17 cellular contexts compared by ENCODE assay signal in genomic region chr18:59954746-59955145, GRCh38. TPM values are rescaled to one million over a fixed set of nuclear protein-coding genes. Genes with fewer than 3 reads are reported as not detected.
DNase-seq lines count a peak whose midpoint lies in the region; ATAC-seq, FAIRE-seq and TF ChIP-seq lines count a peak whose summit lies in the region.
"Had no signal": no experiment of that assay in that cellular context is flagged by ENCODE, and none has a peak within 500 bp of the region (broad histone marks: within the 10 kb centered on the region; RNA-seq: fewer than 3 reads in every experiment).

No MANE protein-coding gene starts in this region.

- H3K79me2 ChIP-seq in HepG2 (ENCODE audit: insufficient read depth, low read length): no peaks in the 10 kb centered on the region

- peak; percentile 15 for DNase-seq in HepG2 (ENCODE audit: low spot score)
- no peak for DNase-seq in right lobe of liver
- peak; percentile 70 for DNase-seq in RCC 7860 (ENCODE audit: low spot score)
- peak; percentile 36 for DNase-seq in fibroblast of gingiva (ENCODE audit: low read depth)
- DNase-seq in occipital lobe (lab: John Stamatoyannopoulos, UW): no peak
- no peak for DNase-seq in NCI-H345 treated with DMSO at 0.1 percent for 48 hours (lab: John Stamatoyannopoulos, UW; ENCODE audit: unreplicated experiment)
- DNase-seq: activated CD4-positive, alpha-beta T cell treated with anti-CD3 and anti-CD28 coated beads, Interleukin-2, amount 50 U/mL, for 4 hours; DMS153; NCI-H2227 treated with DMSO at 0.1 percent for 48 hours; OCI-M1; spleen; testis had no signal

- no peak for TF ChIP-seq RAD21 in HepG2 (CRISPR knock-in tag; IDR thresholded peaks at IDR 0.05)

- POLR2A ChIA-PET in HepG2 (lab: Yijun Ruan, JAX): no interaction called here

- CTCF ChIA-PET in HepG2 (lab: Yijun Ruan, JAX; ENCODE audit: low intra/inter-chr PET ratio, low total read pairs): no interaction called here

- ATAC-seq in HepG2 (no peak), right lobe of liver (no peak), HG02870 (IDR thresholded peaks at IDR 0.05; ENCODE audit: unreplicated experiment) (no peak), HG03565 (IDR thresholded peaks at IDR 0.05; ENCODE audit: unreplicated experiment) (no peak)
- ATAC-seq: activated T-helper 17 cell treated with anti-CD3 and anti-CD28 coated beads, Interleukin-2, amount 50 U/mL, for 72 hours had no signal

- H3K27ac ChIP-seq in HepG2 (ENCODE audit: extremely low read length, insufficient read depth, low read length) (no peak overlapping the region), right lobe of liver (no peak overlapping the region)
- H3K27ac ChIP-seq: neural progenitor cell, spleen, testis had no signal

- TF ChIP-seq CTCF in HepG2 (CRISPR knock-in tag; IDR thresholded peaks at IDR 0.05) (no peak), right lobe of liver (IDR thresholded peaks at IDR 0.05) (no peak)

- H3K4me3 ChIP-seq in HepG2 (replicated peaks in 1 of 3; ENCODE audit: insufficient read depth in 1 of 3, low read depth in 2 of 3, low read length in 3 of 3) (no peak overlapping the region), right lobe of liver (no peak overlapping the region)
- H3K4me3 ChIP-seq: neural progenitor cell, spleen, testis had no signal

- H3K9me3 ChIP-seq in HepG2 (ENCODE audit: low read length) (no peaks in the 10 kb centered on the region), right lobe of liver (no peaks in the 10 kb centered on the region)
- H3K9me3 ChIP-seq: spleen, testis had no signal

- H2AFZ ChIP-seq in HepG2 (ENCODE audit: low read length): no peak overlapping the region
- H2AFZ ChIP-seq: neural progenitor cell had no signal

- intact Hi-C loops in HepG2 (cut with micrococcal nuclease; ENCODE audit: unreplicated experiment): no loop called here
- intact Hi-C loops in right lobe of liver (cut with DNase I): no loop called here

- no peak for TF ChIP-seq POLR2A in HepG2 (IDR thresholded peaks at IDR 0.05; ENCODE audit: insufficient read depth in 1 of 2, low read depth in 2 of 2, low read length in 2 of 2)
- TF ChIP-seq POLR2A in right lobe of liver (IDR thresholded peaks at IDR 0.05): no peak

- no TSS peak for BruUV-seq in HepG2 (replicated peaks; lab: Mats Ljungman, UMichigan)

- H3K36me3 ChIP-seq in HepG2 (replicated peaks in 1 of 2; ENCODE audit: control insufficient read depth in 1 of 2, insufficient read depth in 2 of 2, low read length in 2 of 2) (no peaks in the 10 kb centered on the region), right lobe of liver (no peaks in the 10 kb centered on the region)
- H3K36me3 ChIP-seq: neural progenitor cell, spleen had no signal

- in situ Hi-C loops in HepG2 (cut with HindIII; ENCODE audit: extremely low pct_ligation_motif_present, low pct_unique_long_range_greater_than_20kb): no loop called here

- H3K27me3 ChIP-seq in HepG2 (ENCODE audit: control insufficient read depth in 1 of 2, insufficient read depth in 2 of 2, low read length in 2 of 2): no peaks in the 10 kb centered on the region
- no peaks in the 10 kb centered on the region for H3K27me3 ChIP-seq in right lobe of liver
- H3K27me3 ChIP-seq: neural progenitor cell, spleen, testis had no signal

- H3K4me2 ChIP-seq in HepG2 (ENCODE audit: low read depth, low read length): no peak overlapping the region
- H3K4me2 ChIP-seq: neural progenitor cell had no signal

- no peaks in the 10 kb centered on the region for H3K4me1 ChIP-seq in HepG2 (ENCODE audit: insufficient read depth, low read length)
- no peaks in the 10 kb centered on the region for H3K4me1 ChIP-seq in right lobe of liver
- H3K4me1 ChIP-seq: neural progenitor cell, testis had no signal

- FAIRE-seq in HepG2 (lab: Jason Lieb, UNC) (no peak), RCC 7860 (lab: Jason Lieb, UNC) (peak; percentile 43)
- FAIRE-seq: A204.1 had no signal

- H3K9ac ChIP-seq in HepG2 (ENCODE audit: insufficient read depth, low read depth, low read length): no peak overlapping the region
- H3K9ac ChIP-seq: neural progenitor cell had no signal

- H4K20me1 ChIP-seq in HepG2 (ENCODE audit: insufficient read depth, low read length): no peaks in the 10 kb centered on the region

- TF ChIP-seq EP300 in HepG2 (IDR thresholded peaks at IDR 0.05; ENCODE audit: low read depth in 2 of 2, low read length in 2 of 2) (no peak), HepG2 (CRISPR knock-in tag; IDR thresholded peaks at IDR 0.05; ENCODE audit: borderline replicate concordance) (no peak)

- 0% methylated on average over 2 of the region's 2 CpGs for WGBS in HepG2 (ENCODE audit: low lambda C conversion rate)
- 69% methylated on average over 2 of the region's 2 CpGs for WGBS in right lobe of liver (ENCODE audit: insufficient coverage, low coverage, low lambda C conversion rate, missing lambda C conversion rate)

TF ChIP-seq in HepG2, 621 proteins besides CTCF, POLR2A, EP300 and RAD21:
- no peak for TF ChIP-seq ZNF138 (CRISPR knock-in tag; IDR thresholded peaks at IDR 0.05; ENCODE audit: low read depth)
- no peak for TF ChIP-seq MBNL3 (CRISPR knock-in tag; conservative IDR thresholded peaks at IDR 0.05)
- TF ChIP-seq ZFP36 (IDR thresholded peaks at IDR 0.05; ENCODE audit: borderline replicate concordance, low read depth, low read length, partially characterized antibody): no peak
- TF ChIP-seq CCDC6 (CRISPR knock-in tag; IDR thresholded peaks at IDR 0.05): no peak
- no peak for TF ChIP-seq XBP1 (CRISPR knock-in tag; IDR thresholded peaks at IDR 0.05)
- no peak for TF ChIP-seq RXRA (CRISPR knock-in tag; IDR thresholded peaks at IDR 0.05)
- TF ChIP-seq ATF5 (CRISPR knock-in tag; IDR thresholded peaks at IDR 0.05; ENCODE audit: low read depth): no peak
- TF ChIP-seq ZNF224 (CRISPR knock-in tag; IDR thresholded peaks at IDR 0.05): no peak
- TF ChIP-seq TOPORS (CRISPR knock-in tag; IDR thresholded peaks at IDR 0.05): no peak
- TF ChIP-seq HOXA9 (CRISPR knock-in tag; IDR thresholded peaks at IDR 0.05; ENCODE audit: borderline replicate concordance): no peak
- no peak for TF ChIP-seq KAT8 (CRISPR knock-in tag; IDR thresholded peaks at IDR 0.05)
- no peak for TF ChIP-seq ZFX (CRISPR knock-in tag; IDR thresholded peaks at IDR 0.05; ENCODE audit: low read depth)
- no peak for TF ChIP-seq BRF2 (CRISPR knock-in tag; IDR thresholded peaks at IDR 0.05)
- TF ChIP-seq SPEN (CRISPR knock-in tag; IDR thresholded peaks at IDR 0.05; ENCODE audit: low read depth): no peak
- no peak for TF ChIP-seq NRL (CRISPR knock-in tag; IDR thresholded peaks at IDR 0.05; ENCODE audit: borderline replicate concordance)
- TF ChIP-seq SP5 (CRISPR knock-in tag; IDR thresholded peaks at IDR 0.05; ENCODE audit: borderline replicate concordance, low read depth): no peak

RNA-seq across cellular contexts. Expression of gene PMAIP1, which starts 55.0 kb away (rescaled TPM):
- total RNA-seq in HepG2 (2016; rRNA removed; fragmentation: Illumina TruSeq; extraction: Trizol) (1.5 and 2.1 TPM in 2 replicates), right lobe of liver (under 1 TPM in 5 of 6 experiments, not detected in 1; 0.18 to 0.55 (median 0.37) TPM), occipital lobe (1.4 TPM)
- total RNA-seq in HepG2 (2016; cell fraction: cytosol; rRNA removed; fragmentation: Illumina TruSeq; extraction: Trizol; ENCODE audit: low read depth): 0.71 TPM in 2 replicates
- total RNA-seq in HepG2 (2016; cell fraction: insoluble cytoplasmic fraction; rRNA removed; fragmentation: Illumina TruSeq; extraction: Trizol): 2.1 and 3.2 TPM in 2 replicates
- 1.5 and 1.6 TPM in 2 replicates for total RNA-seq in HepG2 (2016; cell fraction: membrane; rRNA removed; fragmentation: Illumina TruSeq; extraction: Trizol)
- 1.8 TPM in 2 replicates for total RNA-seq in HepG2 (2016; cell fraction: nucleus; rRNA removed; fragmentation: Illumina TruSeq; extraction: Trizol)
- 1.7 TPM in 2 replicates for polyA plus RNA-seq in HepG2 (2011; rRNA removed)
- polyA plus RNA-seq in HepG2 (2011; cell fraction: cytosol; rRNA removed): 0.93 and 1.2 TPM in 2 replicates
- 0.85 and 1.5 TPM in 2 replicates for polyA plus RNA-seq in HepG2 (2011; cell fraction: nucleus; rRNA removed)
- 1.0 and 2.5 TPM in 2 replicates for polyA plus RNA-seq in HepG2 (2012)
- 0.43 and 0.49 TPM in 2 replicates for polyA plus RNA-seq in HepG2 (2016; cell fraction: cytosol; fragmentation: Illumina TruSeq; extraction: Trizol; ENCODE audit: low read depth)
- 2.5 and 3.5 TPM in 2 replicates for polyA plus RNA-seq in HepG2 (2016; cell fraction: insoluble cytoplasmic fraction; fragmentation: Illumina TruSeq; extraction: Trizol; ENCODE audit: low read depth)
- 0.77 and 0.86 TPM in 2 replicates for polyA plus RNA-seq in HepG2 (2016; cell fraction: membrane; fragmentation: Illumina TruSeq; extraction: Trizol; ENCODE audit: low read depth)
- polyA plus RNA-seq in HepG2 (2016; cell fraction: nucleus; fragmentation: Illumina TruSeq; extraction: Trizol; ENCODE audit: insufficient read depth, low read depth): 3.7 and 3.8 TPM in 2 replicates
- 1.1 and 11.3 TPM in 2 replicates for polyA minus RNA-seq in HepG2 (2011; rRNA and poly(A)+ RNA removed; ENCODE audit: low replicate concordance)
- polyA minus RNA-seq in HepG2 (2011; cell fraction: cytosol; rRNA and poly(A)+ RNA removed): 0.79 and 1.7 TPM in 2 replicates
- 1.4 and 1.5 TPM in 2 replicates for polyA minus RNA-seq in HepG2 (2011; cell fraction: nucleus; rRNA and poly(A)+ RNA removed)

Comparison
In these comparisons a context has a peak if more than half of its experiments do, and no peak if none do; other contexts are left out.
1. DNase-seq: peak in HepG2 (single experiment), RCC 7860 (single experiment) and fibroblast of gingiva (single experiment); none in right lobe of liver (0 of 3), occipital lobe (single experiment) and NCI-H345 treated with DMSO at 0.1 percent for 48 hours (single experiment).